In genomic region chr10:17831326-17831725, GRCh38 we compare ENCODE assay signal across 17 cellular contexts. TPM values are rescaled to one million over a fixed set of nuclear protein-coding genes. Genes with fewer than 3 reads are reported as not detected.
"Had no signal": no experiment of that assay in that cellular context is flagged by ENCODE, and none has a peak within 500 bp of the region (broad histone marks: within the 10 kb centered on the region; RNA-seq: fewer than 3 reads in every experiment).

No MANE protein-coding gene starts in this region.

- H3K4me3 ChIP-seq: right atrium auricular region, transverse colon had no signal

- H3K27ac ChIP-seq: right atrium auricular region, transverse colon had no signal

- DNase-seq: activated CD4-positive, alpha-beta T cell treated with anti-CD3 and anti-CD28 coated beads for 4 hours; activated CD8-positive, alpha-beta T cell treated with anti-CD3 and anti-CD28 coated beads for 36 hours; activated effector memory CD4-positive, alpha-beta T cell treated with Interleukin-2 at 50 U/mL for 16 hours; activated naive CD4-positive, alpha-beta T cell treated with anti-CD3 and anti-CD28 coated beads, Interleukin-2, amount 50 U/mL, for 16 hours; activated T-cell treated with anti-CD3 and anti-CD28 coated beads, Interleukin-2, amount 50 U/mL, for 4 hours; islet precursor cell; mammary epithelial cell; nucleus accumbens; stimulated activated CD4-positive, alpha-beta T cell treated with anti-CD3 and anti-CD28 coated beads, Interleukin-2, amount 100 ng/mL, for 48 hours; stimulated activated naive CD4-positive, alpha-beta T cell treated with Interleukin-2 at 50 U/mL for 16 hours; substantia nigra; T-cell; T1000; transverse colon had no signal

- H3K27me3 ChIP-seq: right atrium auricular region, transverse colon had no signal

- H3K36me3 ChIP-seq: right atrium auricular region, transverse colon had no signal

- H3K9me3 ChIP-seq: right atrium auricular region, transverse colon had no signal

- ATAC-seq: activated CD8-positive, alpha-beta T cell treated with anti-CD3 and anti-CD28 coated beads for 36 hours; activated T-cell treated with anti-CD3 and anti-CD28 coated beads, Interleukin-2, amount 50 U/mL, for 4 hours; esophagus mucosa; T-cell had no signal

RNA-seq across cellular contexts. Expression of gene MRC1, which starts 22.2 kb away (rescaled TPM):
- total RNA-seq: activated CD8-positive, alpha-beta T cell treated with anti-CD3 and anti-CD28 coated beads for 36 hours; mammary epithelial cell; progenitor cell of endocrine pancreas had no signal
